11 cellular contexts compared by ENCODE assay signal in the genomic region with DNA sequence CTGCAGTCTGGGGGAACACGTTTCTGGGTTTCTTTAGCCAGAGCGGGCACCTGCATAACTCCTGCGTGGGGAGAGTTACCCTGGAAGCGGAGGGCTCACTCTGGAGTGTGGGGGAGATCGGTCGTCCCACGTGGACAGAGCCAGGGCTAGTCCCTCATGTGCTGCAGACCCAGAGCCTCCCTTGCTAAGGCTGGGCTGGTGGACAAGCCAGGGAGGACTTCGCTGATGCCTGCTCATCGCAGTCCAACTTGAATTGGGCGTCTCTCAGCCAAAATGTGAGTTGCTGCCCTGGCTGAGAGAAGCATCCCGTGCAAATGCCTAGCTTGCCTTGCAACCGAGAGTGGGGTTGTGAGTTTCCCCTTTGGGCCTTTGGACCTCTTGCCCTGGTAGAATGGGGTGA. TPM values are rescaled to one million over a fixed set of nuclear protein-coding genes. Genes with fewer than 3 reads are reported as not detected.
DNase-seq lines count a peak whose midpoint lies in the region; ATAC-seq, FAIRE-seq and TF ChIP-seq lines count a peak whose summit lies in the region.
"Had no signal": no experiment of that assay in that cellular context is flagged by ENCODE, and none has a peak within 500 bp of the region (broad histone marks: within the 10 kb centered on the region; RNA-seq: fewer than 3 reads in every experiment).

No MANE protein-coding gene starts in this region.

- TF ChIP-seq POLR2A in IMR-90 (IDR thresholded peaks at IDR 0.05; ENCODE audit: low read depth, low read length): no peak; the same call in 1 of the 2 replicates

- no peak overlapping the region for H2BK20ac ChIP-seq in IMR-90 (ENCODE audit: low read depth, low read length)

- no peak overlapping the region for H3K18ac ChIP-seq in IMR-90 (ENCODE audit: low read depth, low read length)

- H3K79me2 ChIP-seq in ACC112 (ENCODE audit: control insufficient read depth, insufficient read depth, low read length, unreplicated experiment): peaks cover 45% of the 10 kb centered on the region

- peak overlapping the region; percentile 75 for H3K4me2 ChIP-seq in IMR-90 (ENCODE audit: low read depth, low read length)

- peak overlapping the region; percentile 45; the same call in 1 of the 2 replicates for H2BK120ac ChIP-seq in IMR-90 (ENCODE audit: low read depth, low read length)

- CTCF ChIA-PET in IMR-90 (lab: Yijun Ruan, JAX) (no interaction called here), Caco-2 (lab: Charles Lee) (no interaction called here)

- H3K36me3 Mint-ChIP-seq in Caco-2 (ENCODE audit: insufficient read depth, unreplicated experiment): no peaks in the 10 kb centered on the region

- H2AK5ac ChIP-seq in IMR-90 (ENCODE audit: low read depth, low read length): peak overlapping the region; percentile 92

- WGBS in IMR-90 (ENCODE audit: extremely low coverage in 2 of 2, insufficient read length in 1 of 2), 2 experiments: 74% methylated on average over 7 of the region's 12 CpGs; no CpG with 5 or more reads in 1 of the 2 experiments
- whole genome bisulfite sequencing in pancreas, 2 donors: 62 to 70% methylated on average over 12 of the region's 12 CpGs

- BruUV-seq in IMR-90 (replicated peaks; lab: Mats Ljungman, UMichigan): no TSS peak
- no TSS peak for BruUV-seq in Caco-2 (replicated peaks; lab: Mats Ljungman, UMichigan)

- TF ChIP-seq CTCF in IMR-90 (conservative IDR thresholded peaks at IDR 0.05; ENCODE audit: low read depth, low read length) (no peak), fibroblast of pulmonary artery (IDR thresholded peaks at IDR 0.05; ENCODE audit: low read length, missing control alignments) (no peak), pancreas (IDR thresholded peaks at IDR 0.05) (no peak), Caco-2 (IDR thresholded peaks at IDR 0.05; ENCODE audit: insufficient read depth in 1 of 2, low read depth in 1 of 2, low read length in 1 of 2, severe bottlenecking in 1 of 2, unreplicated experiment in 1 of 2) (no peak)

- peaks cover 15% of the 10 kb centered on the region for H3K9me1 ChIP-seq in IMR-90 (ENCODE audit: insufficient read depth, low read length)

- peaks cover 30% of the 10 kb centered on the region for H4K20me1 ChIP-seq in IMR-90 (ENCODE audit: insufficient read depth, low read length)

- H3K23ac ChIP-seq in IMR-90 (ENCODE audit: low read depth, low read length): peak overlapping the region; percentile 50

- no peak overlapping the region for H2AFZ ChIP-seq in ACC112 (ENCODE audit: low read length, unreplicated experiment)
- peak overlapping the region; percentile 92 for H2AFZ ChIP-seq in IMR-90 (replicated peaks; ENCODE audit: low read length, poor library complexity)

- H3K36me3 ChIP-seq in ACC112 (ENCODE audit: insufficient read depth, low read length) (0 out of 2 replicates have a peak, but pooled peaks cover 3% of the 10 kb centered on the region), IMR-90 (ENCODE audit: control insufficient read depth, insufficient read depth, low read length) (peaks cover 3% of the 10 kb centered on the region; the same call in 1 of the 2 replicates), pancreas (no peaks in the 10 kb centered on the region), Caco-2 (ENCODE audit: control insufficient read depth, insufficient read depth, low read length) (no peaks in the 10 kb centered on the region)

- H3K14ac ChIP-seq in IMR-90 (replicated peaks; ENCODE audit: low read depth, low read length): peak overlapping the region; percentile 48

- peak overlapping the region; percentile 90 for H2AK9ac ChIP-seq in IMR-90 (replicated peaks; ENCODE audit: low read depth, low read length, poor library complexity)

- no peaks in the 10 kb centered on the region for H3K9me3 ChIP-seq in IMR-90 (ENCODE audit: control insufficient read depth, insufficient read depth, low read length)
- no peaks in the 10 kb centered on the region for H3K9me3 ChIP-seq in pancreas
- no peaks in the 10 kb centered on the region for H3K9me3 ChIP-seq in Caco-2

- no peak overlapping the region for H2BK5ac ChIP-seq in IMR-90 (ENCODE audit: low read depth, low read length, poor library complexity, severe bottlenecking)

- peaks cover 11% of the 10 kb centered on the region for H3K27me3 Mint-ChIP-seq in Caco-2 (ENCODE audit: insufficient read depth, unreplicated experiment)

- 0 out of 2 replicates have a peak overlapping the region, but pooled peaks have one; percentile 18 for H3K56ac ChIP-seq in IMR-90 (ENCODE audit: extremely low read depth, insufficient read depth, low read length)

- peaks cover 13% of the 10 kb centered on the region for H3K4me1 Mint-ChIP-seq in Caco-2 (ENCODE audit: low read depth, unreplicated experiment)

- H3K9me3 Mint-ChIP-seq in Caco-2 (ENCODE audit: unreplicated experiment): no peaks in the 10 kb centered on the region

- peak overlapping the region; percentile 51 for H3K4ac ChIP-seq in IMR-90 (ENCODE audit: low read depth, low read length)

- FAIRE-seq in pancreas (lab: Jason Lieb, UNC): no peak

- dilution Hi-C loops in IMR-90 (cut with HindIII; ENCODE audit: low sequenced_read_pairs, unreplicated experiment): no loop called here

- POLR2A ChIA-PET in IMR-90 (lab: Charles Lee; ENCODE audit: unreplicated experiment) (interaction anchor here (0.6 to 1.8 kb wide), 4 partner anchors 12 to 66 kb away, joined by 3 to 14 read pairs (median 4); no protein-coding TSS in a partner anchor), Caco-2 (lab: Charles Lee) (no interaction called here)

- no peak overlapping the region for H3K4me3 Mint-ChIP-seq in Caco-2 (ENCODE audit: unreplicated experiment)

- intact Hi-C loops in IMR-90 (cut with micrococcal nuclease) (loop anchor here (10.0 kb wide), 1 partner anchor 196 kb away; no protein-coding TSS in a partner anchor), pancreas (cut with DNase I) (no loop called here), Caco-2 (cut with micrococcal nuclease; ENCODE audit: unreplicated experiment) (no loop called here)

- H3K27ac Mint-ChIP-seq in Caco-2 (ENCODE audit: unreplicated experiment): no peak overlapping the region

- H3K79me1 ChIP-seq in IMR-90 (ENCODE audit: low read depth in 1 of 2, low read length in 2 of 2): peaks cover 29 to 49% of the 10 kb centered on the region in 2 experiments; a peak in 3 of 4 replicates

- H4K5ac ChIP-seq in IMR-90 (ENCODE audit: low read depth, low read length): no peak overlapping the region

- H3K4me1 ChIP-seq in ACC112 (ENCODE audit: control insufficient read depth, insufficient read depth, low read length, unreplicated experiment) (peaks cover 31% of the 10 kb centered on the region), IMR-90 (ENCODE audit: control insufficient read depth, insufficient read depth, low read length) (peaks cover 26% of the 10 kb centered on the region), pancreas (no peaks in the 10 kb centered on the region), Caco-2 (0 out of 2 replicates have a peak, but pooled peaks cover 8% of the 10 kb centered on the region)

- no peak overlapping the region for H2BK15ac ChIP-seq in IMR-90 (ENCODE audit: low read depth, low read length)

- no peak for TF ChIP-seq RAD21 in IMR-90 (IDR thresholded peaks at IDR 0.05; ENCODE audit: low read length)

- 0 out of 2 replicates have a peak overlapping the region, but pooled peaks have one; percentile 1 for H3K27ac ChIP-seq in ACC112 (ENCODE audit: low read depth, low read length)
- H3K27ac ChIP-seq in IMR-90 (ENCODE audit: insufficient read depth, low read length): no peak overlapping the region; the same call in 1 of the 2 replicates
- no peak overlapping the region for H3K27ac ChIP-seq in pancreas

- H3K27me3 ChIP-seq in ACC112 (ENCODE audit: insufficient read depth, low read length) (no peaks in the 10 kb centered on the region), IMR-90 (ENCODE audit: control insufficient read depth, insufficient read depth, low read length) (no peaks in the 10 kb centered on the region), pancreas (no peaks in the 10 kb centered on the region), Caco-2 (replicated peaks; ENCODE audit: control insufficient read depth, insufficient read depth, low read length) (peaks cover 4% of the 10 kb centered on the region)

- ATAC-seq in IMR-90 (ENCODE audit: low read depth) (no peak), pancreas (no peak), GM19397 (IDR thresholded peaks at IDR 0.05; ENCODE audit: unreplicated experiment) (no peak), HG03159 (IDR thresholded peaks at IDR 0.05; ENCODE audit: unreplicated experiment) (no peak), GM19395 (IDR thresholded peaks at IDR 0.05; ENCODE audit: unreplicated experiment) (no peak)

- H3K4me3 ChIP-seq in ACC112 (ENCODE audit: low read depth, low read length): peak overlapping the region; percentile 84
- H3K4me3 ChIP-seq in IMR-90 (ENCODE audit: insufficient read depth, low read depth, low read length): peak overlapping the region; percentile 52
- peak overlapping the region; percentile 67 for H3K4me3 ChIP-seq in fibroblast of pulmonary artery (replicated peaks; ENCODE audit: low read depth, low read length)
- peak overlapping the region in 3 of 4 donors; percentile 1 to 33 (median 33) for H3K4me3 ChIP-seq in pancreas
- no peak overlapping the region for H3K4me3 ChIP-seq in Caco-2 (ENCODE audit: low read depth, low read length)

- H4K91ac ChIP-seq in IMR-90 (ENCODE audit: insufficient read depth, low read depth, low read length): peak overlapping the region; percentile 19; the same call in 1 of the 2 replicates

- no peak overlapping the region for H4K8ac ChIP-seq in IMR-90 (ENCODE audit: low read depth in 2 of 2, low read length in 2 of 2)

- H3K9ac ChIP-seq in IMR-90 (ENCODE audit: low read depth, low read length): peak overlapping the region; percentile 61

- in situ Hi-C loops in IMR-90 (cut with MboI; ENCODE audit: low sequenced_read_pairs): no loop called here

- DNase-seq in IMR-90: no peak
- DNase-seq in fibroblast of pulmonary artery (ENCODE audit: low read depth): no peak
- DNase-seq in pancreas: no peak
- no peak for DNase-seq in Caco-2
- DNase-seq: cortex of kidney; NCI-H82; stimulated activated naive CD4-positive, alpha-beta T cell treated with Interleukin-2 at 50 U/mL for 16 hours had no signal

TF ChIP-seq in IMR-90, 13 proteins besides CTCF, POLR2A, EP300 and RAD21:
- TF ChIP-seq RCOR1 (IDR thresholded peaks at IDR 0.05; ENCODE audit: insufficient replicate concordance, low read length): no peak

RNA-seq across cellular contexts. Expression of a gene that starts 1.0 kb away (rescaled TPM):
- total RNA-seq in IMR-90 (2012; rRNA removed) (35.0 and 37.5 TPM in 2 replicates), pancreas (10 to 100 TPM in 4 of 6 donors, 1 to 10 TPM in 2; 4.1 to 40.2 (median 18.2) TPM), Caco-2 (2022) (4.0 and 4.2 TPM in 2 replicates)
- polyA plus RNA-seq in IMR-90 (2012; rRNA removed) (21.3 and 23.1 TPM in 2 replicates), pancreas (10 to 100 TPM in 1 of 2 donors, 1 to 10 TPM in 1; 6.7 to 11.5 TPM)
- 17.6 and 30.1 TPM in 2 replicates for polyA plus RNA-seq in IMR-90 (2012; cell fraction: cytosol; rRNA removed)
- polyA plus RNA-seq in IMR-90 (2012; cell fraction: nucleus; rRNA removed; ENCODE audit: low replicate concordance): 26.7 and 30.7 TPM in 2 replicates
